ENCODE assay signal across 1 cellular context in the genomic region with DNA sequence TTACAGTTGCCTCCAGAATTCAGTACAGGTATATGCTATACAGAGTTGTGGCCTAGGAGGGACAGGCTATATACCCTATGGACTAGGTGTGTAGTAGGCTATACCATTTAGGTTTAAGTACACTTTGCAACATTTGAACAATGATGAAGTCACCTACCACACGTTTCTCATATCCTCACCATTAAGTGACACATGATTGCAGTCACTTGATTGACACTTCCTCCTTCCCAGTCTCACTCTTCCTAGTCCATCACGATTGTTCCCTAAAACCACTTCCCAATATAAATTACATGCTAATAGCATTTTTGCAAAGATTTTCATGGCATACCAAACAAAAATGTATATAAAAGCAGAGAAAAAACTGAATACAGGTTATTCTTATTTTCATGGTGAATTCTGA.
A peak's percentile ranks its signal among the peaks of the same experiment; 100 is the strongest.
TF ChIP-seq lines count a peak whose summit lies in the region.

No MANE protein-coding gene starts in this region.

TF ChIP-seq in GM12878, 131 proteins besides CTCF, POLR2A, EP300 and RAD21 (continued from another document):
- TF ChIP-seq ZNF687 (IDR thresholded peaks at IDR 0.05) = no peak
- TF ChIP-seq CREB1 (IDR thresholded peaks at IDR 0.05; ENCODE audit: low read depth) = no peak
- no peak for TF ChIP-seq EZH2 (IDR thresholded peaks at IDR 0.05; ENCODE audit: borderline replicate concordance, control insufficient read depth, low read depth, low read length)
- TF ChIP-seq PAX8 (IDR thresholded peaks at IDR 0.05) = no peak
- TF ChIP-seq FOXK2 (IDR thresholded peaks at IDR 0.05) = no peak
- peak in 1 of 2 experiments; percentile 50; a peak in 1 of 4 replicates for TF ChIP-seq BHLHE40 (IDR thresholded peaks at IDR 0.05; ENCODE audit: borderline replicate concordance in 1 of 2, low read depth in 2 of 2, low read length in 1 of 2)
- TF ChIP-seq ZNF207 (IDR thresholded peaks at IDR 0.05; ENCODE audit: borderline replicate concordance) = no peak
- TF ChIP-seq FOXM1 (IDR thresholded peaks at IDR 0.05; ENCODE audit: low read depth, low read length) = no peak
- no peak for TF ChIP-seq SRF (IDR thresholded peaks at IDR 0.05; ENCODE audit: low read depth in 2 of 2, low read length in 2 of 2)
- peak; percentile 73 for TF ChIP-seq PBX3 (IDR thresholded peaks at IDR 0.05; ENCODE audit: insufficient replicate concordance, low read depth, low read length)
- TF ChIP-seq RFX5 (IDR thresholded peaks at IDR 0.05; ENCODE audit: low read depth, low read length) = no peak
- no peak for TF ChIP-seq POU2F2 (IDR thresholded peaks at IDR 0.05; ENCODE audit: borderline replicate concordance, low read depth, low read length)
- TF ChIP-seq CBFB (IDR thresholded peaks at IDR 0.05; ENCODE audit: low read depth) = no peak
- TF ChIP-seq SPI1 (IDR thresholded peaks at IDR 0.05; ENCODE audit: borderline replicate concordance, insufficient read depth, low read depth, low read length) = peak; percentile 70
- TF ChIP-seq SMARCA5 (IDR thresholded peaks at IDR 0.05) = no peak
- TF ChIP-seq ATF2 (IDR thresholded peaks at IDR 0.05; ENCODE audit: low read length) = 0 out of 2 replicates have a peak, but pooled peaks have one; percentile 38
- peak; percentile 89 for TF ChIP-seq PKNOX1 (IDR thresholded peaks at IDR 0.05)
- TF ChIP-seq ZNF24 (IDR thresholded peaks at IDR 0.05) = no peak
- no peak for TF ChIP-seq ELK1 (IDR thresholded peaks at IDR 0.05; ENCODE audit: low read depth, low read length)
- 0 out of 4 replicates have a peak, but pooled peaks of 1 of the 2 experiments have one; percentile 35 for TF ChIP-seq ETV6 (conservative IDR thresholded peaks at IDR 0.05 in 1 of 2, IDR thresholded peaks at IDR 0.05 in 1 of 2; ENCODE audit: borderline replicate concordance in 1 of 2, low read depth in 1 of 2)
- TF ChIP-seq BCL11A (IDR thresholded peaks at IDR 0.05; ENCODE audit: low read depth, low read length) = 0 out of 2 replicates have a peak, but pooled peaks have one; percentile 24
- TF ChIP-seq, protein P1, sequence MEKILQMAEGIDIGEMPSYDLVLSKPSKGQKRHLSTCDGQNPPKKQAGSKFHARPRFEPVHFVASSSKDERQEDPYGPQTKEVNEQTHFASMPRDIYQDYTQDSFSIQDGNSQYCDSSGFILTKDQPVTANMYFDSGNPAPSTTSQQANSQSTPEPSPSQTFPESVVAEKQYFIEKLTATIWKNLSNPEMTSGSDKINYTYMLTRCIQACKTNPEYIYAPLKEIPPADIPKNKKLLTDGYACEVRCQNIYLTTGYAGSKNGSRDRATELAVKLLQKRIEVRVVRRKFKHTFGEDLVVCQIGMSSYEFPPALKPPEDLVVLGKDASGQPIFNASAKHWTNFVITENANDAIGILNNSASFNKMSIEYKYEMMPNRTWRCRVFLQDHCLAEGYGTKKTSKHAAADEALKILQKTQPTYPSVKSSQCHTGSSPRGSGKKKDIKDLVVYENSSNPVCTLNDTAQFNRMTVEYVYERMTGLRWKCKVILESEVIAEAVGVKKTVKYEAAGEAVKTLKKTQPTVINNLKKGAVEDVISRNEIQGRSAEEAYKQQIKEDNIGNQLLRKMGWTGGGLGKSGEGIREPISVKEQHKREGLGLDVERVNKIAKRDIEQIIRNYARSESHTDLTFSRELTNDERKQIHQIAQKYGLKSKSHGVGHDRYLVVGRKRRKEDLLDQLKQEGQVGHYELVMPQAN (conservative IDR thresholded peaks at IDR 0.05) = no peak
- peak; percentile 56; the same call in 1 of the 2 replicates for TF ChIP-seq RUNX3 (IDR thresholded peaks at IDR 0.05; ENCODE audit: low read length)
- TF ChIP-seq DPF2 (IDR thresholded peaks at IDR 0.05) = 0 out of 2 replicates have a peak, but pooled peaks have one; percentile 49
- no peak for TF ChIP-seq NR2F1 (conservative IDR thresholded peaks at IDR 0.05)
- peak; percentile 73 for TF ChIP-seq ATF7 (IDR thresholded peaks at IDR 0.05; ENCODE audit: low read depth)
- TF ChIP-seq RCOR1 (conservative IDR thresholded peaks at IDR 0.05; ENCODE audit: low read depth, low read length) = no peak
- peak; percentile 52 for TF ChIP-seq IKZF1 (conservative IDR thresholded peaks at IDR 0.05)
- no peak for TF ChIP-seq SMAD1 (IDR thresholded peaks at IDR 0.05; ENCODE audit: low read depth, partially characterized antibody)
- TF ChIP-seq TBL1XR1 (IDR thresholded peaks at IDR 0.05; ENCODE audit: low read depth, low read length) = no peak
- no peak for TF ChIP-seq MXI1 (IDR thresholded peaks at IDR 0.05; ENCODE audit: low read depth, low read length)
- no peak for TF ChIP-seq ASH2L (IDR thresholded peaks at IDR 0.05; ENCODE audit: borderline replicate concordance, low read depth)
- TF ChIP-seq CREM (IDR thresholded peaks at IDR 0.05; ENCODE audit: low read depth) = 0 out of 2 replicates have a peak, but pooled peaks have one; percentile 38
- TF ChIP-seq CHD2 (IDR thresholded peaks at IDR 0.05; ENCODE audit: borderline replicate concordance, low read depth, low read length) = no peak
- TF ChIP-seq JUND (IDR thresholded peaks at IDR 0.05; ENCODE audit: low read depth, low read length) = no peak
- TF ChIP-seq MTA2 (IDR thresholded peaks at IDR 0.05; ENCODE audit: low read depth) = peak; percentile 54; the same call in 1 of the 2 replicates
